ENCODE assay signal across 9 cellular contexts in genomic region chr16:28974007-28974436, GRCh38. TPM values are rescaled to one million over a fixed set of nuclear protein-coding genes. Genes with fewer than 3 reads are reported as not detected.
A peak's percentile ranks its signal among the peaks of the same experiment; 100 is the strongest.
DNase-seq lines count a peak whose midpoint lies in the region; ATAC-seq and TF ChIP-seq lines count a peak whose summit lies in the region.
"Had no signal": no experiment of that assay in that cellular context is flagged by ENCODE, and none has a peak within 500 bp of the region (broad histone marks: within the 10 kb centered on the region; RNA-seq: fewer than 3 reads in every experiment).

No MANE protein-coding gene starts in this region.

- H3K9me3 ChIP-seq in OCI-LY3 (ENCODE audit: insufficient read depth, low read length) (no peaks in the 10 kb centered on the region), body of pancreas (no peaks in the 10 kb centered on the region)

- DNase-seq in AG09319 (ENCODE audit: extremely low read depth, low read depth) = peak; percentile 27
- peak; percentile 42 to 45 for DNase-seq in HL-60 (ENCODE audit: low read depth in 1 of 2, low spot score in 1 of 2)
- peak; percentile 42 to 61 (median 44) for DNase-seq in body of pancreas
- peak; percentile 66 for DNase-seq in putamen (ENCODE audit: low spot score)

- intact Hi-C loops in body of pancreas (cut with DNase I) = no loop called here

- H3K4me1 ChIP-seq in OCI-LY3 (ENCODE audit: low read length) = peaks cover 9% of the 10 kb centered on the region
- H3K4me1 ChIP-seq in body of pancreas = peaks cover 18% of the 10 kb centered on the region

- H3K4me3 ChIP-seq in HL-60 (replicated peaks; ENCODE audit: insufficient read depth, low read length) = peak overlapping the region; percentile 100
- peak overlapping the region; percentile 94 for H3K4me3 ChIP-seq in OCI-LY3 (ENCODE audit: low read length)
- H3K4me3 ChIP-seq in body of pancreas = peak overlapping the region; percentile 88
- peak overlapping the region; percentile 99 for H3K4me3 ChIP-seq in iPS-11a (ENCODE audit: low read depth, low read length)

- H2AFZ ChIP-seq in OCI-LY3 (ENCODE audit: low read depth, low read length) = peak overlapping the region; percentile 94

- TF ChIP-seq CTCF in AG09319 (IDR thresholded peaks at IDR 0.05; ENCODE audit: low read depth, low read length) = peak; percentile 81
- peak; percentile 57 for TF ChIP-seq CTCF in GM12872 (IDR thresholded peaks at IDR 0.05; ENCODE audit: insufficient read depth, low read depth, low read length)
- TF ChIP-seq CTCF in HL-60 (IDR thresholded peaks at IDR 0.05; ENCODE audit: insufficient read depth, low read length) = peak; percentile 37
- peak; percentile 56 for TF ChIP-seq CTCF in OCI-LY3 (IDR thresholded peaks at IDR 0.05; ENCODE audit: low read depth, low read length)
- peak in 6 of 7 experiments; percentile 30 to 44 (median 32) for TF ChIP-seq CTCF in body of pancreas (IDR thresholded peaks at IDR 0.05)

- H4K20me1 ChIP-seq in OCI-LY3 (ENCODE audit: insufficient read depth, low read length) = no peaks in the 10 kb centered on the region

- H3K79me2 ChIP-seq in OCI-LY3 (ENCODE audit: low read length) = peaks cover 9% of the 10 kb centered on the region; the same call in 1 of the 2 replicates

- peak overlapping the region; percentile 79 for H3K4me2 ChIP-seq in OCI-LY3 (ENCODE audit: low read length)

- ATAC-seq in body of pancreas (peak; percentile 36), HG02763 (IDR thresholded peaks at IDR 0.05; ENCODE audit: unreplicated experiment) (no peak)

- 0 to 1% methylated on average over 17 of the region's 17 CpGs for WGBS in body of pancreas, 2 donors

- peak overlapping the region; percentile 84 for H3K9ac ChIP-seq in OCI-LY3 (ENCODE audit: low read length)

- H3K36me3 ChIP-seq in OCI-LY3 (replicated peaks; ENCODE audit: low read depth, low read length) = no peaks in the 10 kb centered on the region
- H3K36me3 ChIP-seq in body of pancreas (replicated peaks in 1 of 2; ENCODE audit: insufficient read depth in 1 of 2, low read depth in 2 of 2) = peaks cover 0 to 2% of the 10 kb centered on the region in 2 donors

- TF ChIP-seq POLR2A in body of pancreas (IDR thresholded peaks at IDR 0.05) = no peak

- H3K27ac ChIP-seq in HL-60 (replicated peaks) (peak overlapping the region; percentile 75), OCI-LY3 (ENCODE audit: low read length) (peak overlapping the region; percentile 35), body of pancreas (peak overlapping the region in 3 of 4 donors; percentile 28 to 74 (median 71))

- H3K27me3 ChIP-seq in HL-60 (ENCODE audit: insufficient read depth, poor library complexity, severe bottlenecking) (no peaks in the 10 kb centered on the region), OCI-LY3 (ENCODE audit: low read depth, low read length) (no peaks in the 10 kb centered on the region), body of pancreas (no peaks in the 10 kb centered on the region)

RNA-seq across cellular contexts. Expression of gene SPNS1, which starts 0.6 kb away (rescaled TPM):
- 10 to 100 TPM; 11.2 to 23.1 TPM for total RNA-seq in body of pancreas

RNA-seq across cellular contexts. Expression of gene LAT, which starts 10.8 kb away (rescaled TPM):
- 1 to 10 TPM; 1.6 to 4.7 TPM for total RNA-seq in body of pancreas

RNA-seq across cellular contexts. Expression of gene NFATC2IP, which starts 23.3 kb away (rescaled TPM):
- 10 to 100 TPM; 20.0 to 65.6 TPM for total RNA-seq in body of pancreas

RNA-seq across cellular contexts. Expression of gene CD19, which starts 42.3 kb away (rescaled TPM):
- not detected for total RNA-seq in body of pancreas
- total RNA-seq: T-helper 1 cell treated with Interleukin-12 subunit alpha and Interleukin-12 subunit beta and Interleukin-4 antibody, amounts not matched to agents 30 ng/mL and 1 ng/mL, for 36 hours had no signal

RNA-seq across cellular contexts. Expression of gene RABEP2, which starts 49.0 kb away (rescaled TPM):
- 100 to 1,000 TPM in 1 of 2 donors, 10 to 100 TPM in 1; 27.2 to 118 TPM for total RNA-seq in body of pancreas
